In genomic region chr9:130522233-130522808, GRCh38 we compare ENCODE assay signal across 19 cellular contexts. TPM values are rescaled to one million over a fixed set of nuclear protein-coding genes. Genes with fewer than 3 reads are reported as not detected.
DNase-seq lines count a peak whose midpoint lies in the region; FAIRE-seq and TF ChIP-seq lines count a peak whose summit lies in the region.
"Had no signal": no experiment of that assay in that cellular context is flagged by ENCODE, and none has a peak within 500 bp of the region (broad histone marks: within the 10 kb centered on the region; RNA-seq: fewer than 3 reads in every experiment).

No MANE protein-coding gene starts in this region.

- H3K36me3 ChIP-seq in bronchial epithelial cell (ENCODE audit: control insufficient read depth, insufficient read depth, low read length) (no peaks in the 10 kb centered on the region), neuronal stem cell (replicated peaks in 1 of 2; ENCODE audit: control insufficient read depth in 2 of 2, insufficient read depth in 2 of 2, low read length in 2 of 2) (no peaks in the 10 kb centered on the region)

- H3K79me1 ChIP-seq in neuronal stem cell (ENCODE audit: low read depth, low read length) = no peaks in the 10 kb centered on the region

- H3K9me3 ChIP-seq in neuronal stem cell (replicated peaks in 1 of 2; ENCODE audit: control insufficient read depth in 2 of 2, insufficient read depth in 1 of 2, low read depth in 1 of 2, low read length in 2 of 2) = no peaks in the 10 kb centered on the region

- peak overlapping the region; percentile 10 for H2BK5ac ChIP-seq in neuronal stem cell (ENCODE audit: low read length)

- H3K4me3 ChIP-seq in bronchial epithelial cell (ENCODE audit: low read depth, low read length) (no peak overlapping the region), neuronal stem cell (ENCODE audit: low read length in 2 of 2) (no peak overlapping the region)
- H3K4me3 ChIP-seq: smooth muscle cell had no signal

- DNase-seq in activated naive CD4-positive, alpha-beta T cell treated with anti-CD3 and anti-CD28 coated beads for 36 hours = peak; percentile 55
- no peak for DNase-seq in activated naive CD4-positive, alpha-beta T cell treated with anti-CD3 and anti-CD28 coated beads, Interleukin-2, amount 10 ng/mL, durations not matched to agents 7 days and 5 days
- DNase-seq in NCI-H2171 treated with DMSO at 0.1 percent for 48 hours (lab: John Stamatoyannopoulos, UW) (peak; percentile 99), bronchial epithelial cell (ENCODE audit: low read depth) (peak; percentile 18), neuronal stem cell (ENCODE audit: low spot score) (no peak), epidermal melanocyte (ENCODE audit: insufficient read length, low spot score) (no peak)
- DNase-seq in activated effector memory CD4-positive, alpha-beta T cell treated with anti-CD3 and anti-CD28 coated beads, Interleukin-2, amount 50 U/mL, for 16 hours = no peak
- no peak for DNase-seq in effector CD8-positive, alpha-beta T cell (lab: John Stamatoyannopoulos, UW)
- DNase-seq: activated naive CD8-positive, alpha-beta T cell treated with anti-CD3 and anti-CD28 coated beads, Interleukin-2, amount 10 ng/mL, durations not matched to agents 7 days and 5 days; central memory CD4-positive, alpha-beta T cell; DMS153; Kasumi-1; kidney glomerular epithelial cell; NCI-H187 treated with DMSO at 0.1 percent for 48 hours; NK-92 treated with Interleukin-12 subunit alpha and Interleukin-12 subunit beta, amount 100 ng/mL, for 24 hours; SHP77 treated with DMSO at 0.1 percent for 48 hours; substantia nigra had no signal

- intact Hi-C loops in activated naive CD4-positive, alpha-beta T cell treated with anti-CD3 and anti-CD28 coated beads for 36 hours (cut with micrococcal nuclease) = no loop called here

- H3K27ac ChIP-seq in neuronal stem cell (replicated peaks; ENCODE audit: low read length) = no peak overlapping the region
- H3K27ac ChIP-seq: parathyroid adenoma had no signal

- peak overlapping the region; percentile 51 for H3K18ac ChIP-seq in neuronal stem cell (ENCODE audit: low read length)

- H3K4ac ChIP-seq in neuronal stem cell (ENCODE audit: low read length) = no peak overlapping the region

- H3K4me2 ChIP-seq in neuronal stem cell (ENCODE audit: insufficient read depth, low read length, poor library complexity, severe bottlenecking) = no peak overlapping the region
- H3K4me2 ChIP-seq: smooth muscle cell had no signal

- WGBS in neuronal stem cell (ENCODE audit: extremely low coverage in 2 of 2, insufficient read length in 2 of 2, insufficient replicate concordance in 1 of 2), 2 donors = no CpG with 5 or more reads among the region's 7 CpGs

- no peak overlapping the region for H3K9ac ChIP-seq in neuronal stem cell (ENCODE audit: low read depth, low read length, poor library complexity)
- H3K9ac ChIP-seq: parathyroid adenoma had no signal

- peaks cover 3% of the 10 kb centered on the region for H3K27me3 Mint-ChIP-seq in activated naive CD4-positive, alpha-beta T cell treated with anti-CD3 and anti-CD28 coated beads for 36 hours (ENCODE audit: low read depth)
- H3K27me3 Mint-ChIP-seq in activated naive CD4-positive, alpha-beta T cell treated with anti-CD3 and anti-CD28 coated beads, Interleukin-2, amount 10 ng/mL, durations not matched to agents 7 days and 5 days = peaks cover 19% of the 10 kb centered on the region

- H2AK5ac ChIP-seq in neuronal stem cell (ENCODE audit: low read depth, low read length) = peak overlapping the region; percentile 95

- H2BK15ac ChIP-seq in neuronal stem cell (ENCODE audit: low read length) = peak overlapping the region; percentile 42

- no peak overlapping the region for H2BK120ac ChIP-seq in neuronal stem cell (ENCODE audit: low read depth, low read length)

- H3K4me1 Mint-ChIP-seq in activated naive CD4-positive, alpha-beta T cell treated with anti-CD3 and anti-CD28 coated beads for 36 hours (ENCODE audit: low read depth) = peaks cover 2% of the 10 kb centered on the region
- no peaks in the 10 kb centered on the region for H3K4me1 Mint-ChIP-seq in activated naive CD4-positive, alpha-beta T cell treated with anti-CD3 and anti-CD28 coated beads, Interleukin-2, amount 10 ng/mL, durations not matched to agents 7 days and 5 days
- H3K4me1 Mint-ChIP-seq: activated naive CD8-positive, alpha-beta T cell treated with anti-CD3 and anti-CD28 coated beads, Interleukin-2, amount 10 ng/mL, durations not matched to agents 7 days and 5 days had no signal

- no peak overlapping the region for H2AFZ ChIP-seq in neuronal stem cell (ENCODE audit: low read length)
- H2AFZ ChIP-seq: parathyroid adenoma had no signal

- no peak for TF ChIP-seq CTCF in bronchial epithelial cell (IDR thresholded peaks at IDR 0.05; ENCODE audit: insufficient read depth, low read length, severe bottlenecking)

- no peak overlapping the region for H3K23ac ChIP-seq in neuronal stem cell (ENCODE audit: low read depth, low read length, poor library complexity)

- H4K91ac ChIP-seq in neuronal stem cell (ENCODE audit: low read depth, low read length, poor library complexity) = no peak overlapping the region

- H3K27ac Mint-ChIP-seq in activated naive CD4-positive, alpha-beta T cell treated with anti-CD3 and anti-CD28 coated beads for 36 hours = no peak overlapping the region
- no peak overlapping the region for H3K27ac Mint-ChIP-seq in activated naive CD4-positive, alpha-beta T cell treated with anti-CD3 and anti-CD28 coated beads, Interleukin-2, amount 10 ng/mL, durations not matched to agents 7 days and 5 days
- H3K27ac Mint-ChIP-seq: activated naive CD8-positive, alpha-beta T cell treated with anti-CD3 and anti-CD28 coated beads, Interleukin-2, amount 10 ng/mL, durations not matched to agents 7 days and 5 days had no signal

- H3K4me1 ChIP-seq in neuronal stem cell (ENCODE audit: control insufficient read depth in 2 of 2, insufficient read depth in 1 of 2, low read depth in 1 of 2, low read length in 2 of 2) = peaks cover 7 to 26% of the 10 kb centered on the region in 2 donors
- H3K4me1 ChIP-seq: parathyroid adenoma had no signal

- no peak overlapping the region for H3K4me3 Mint-ChIP-seq in activated naive CD4-positive, alpha-beta T cell treated with anti-CD3 and anti-CD28 coated beads for 36 hours
- no peak overlapping the region for H3K4me3 Mint-ChIP-seq in activated naive CD4-positive, alpha-beta T cell treated with anti-CD3 and anti-CD28 coated beads, Interleukin-2, amount 10 ng/mL, durations not matched to agents 7 days and 5 days
- H3K4me3 Mint-ChIP-seq: activated naive CD8-positive, alpha-beta T cell treated with anti-CD3 and anti-CD28 coated beads, Interleukin-2, amount 10 ng/mL, durations not matched to agents 7 days and 5 days had no signal

- CTCF ChIA-PET in activated naive CD4-positive, alpha-beta T cell treated with anti-CD3 and anti-CD28 coated beads for 36 hours (lab: Charles Lee) = no interaction called here
- CTCF ChIA-PET in activated naive CD4-positive, alpha-beta T cell treated with anti-CD3 and anti-CD28 coated beads, Interleukin-2, amount 10 ng/mL, durations not matched to agents 7 days and 5 days (lab: Charles Lee) = interaction anchor here (0.6 kb wide), 1 partner anchor 1072 kb away, joined by 4 read pairs; no protein-coding TSS in a partner anchor

- H4K8ac ChIP-seq in neuronal stem cell (ENCODE audit: low read depth, low read length) = no peak overlapping the region

- FAIRE-seq in bronchial epithelial cell (lab: Jason Lieb, UNC) = no peak

- H3K27me3 ChIP-seq in bronchial epithelial cell (ENCODE audit: control insufficient read depth, insufficient read depth, low read length) (peaks cover 5% of the 10 kb centered on the region), neuronal stem cell (ENCODE audit: control insufficient read depth in 3 of 3, insufficient read depth in 3 of 3, low read depth in 1 of 3, low read length in 3 of 3) (peaks cover 0 to 11% (median 0%) of the 10 kb centered on the region in 3 experiments)

- no peaks in the 10 kb centered on the region for H3K9me3 Mint-ChIP-seq in activated naive CD4-positive, alpha-beta T cell treated with anti-CD3 and anti-CD28 coated beads for 36 hours
- no peaks in the 10 kb centered on the region for H3K9me3 Mint-ChIP-seq in activated naive CD4-positive, alpha-beta T cell treated with anti-CD3 and anti-CD28 coated beads, Interleukin-2, amount 10 ng/mL, durations not matched to agents 7 days and 5 days
- H3K9me3 Mint-ChIP-seq: activated naive CD8-positive, alpha-beta T cell treated with anti-CD3 and anti-CD28 coated beads, Interleukin-2, amount 10 ng/mL, durations not matched to agents 7 days and 5 days had no signal

- no peaks in the 10 kb centered on the region for H3K36me3 Mint-ChIP-seq in activated naive CD4-positive, alpha-beta T cell treated with anti-CD3 and anti-CD28 coated beads for 36 hours (ENCODE audit: low read depth)
- H3K36me3 Mint-ChIP-seq in activated naive CD4-positive, alpha-beta T cell treated with anti-CD3 and anti-CD28 coated beads, Interleukin-2, amount 10 ng/mL, durations not matched to agents 7 days and 5 days = no peaks in the 10 kb centered on the region
- H3K36me3 Mint-ChIP-seq: activated naive CD8-positive, alpha-beta T cell treated with anti-CD3 and anti-CD28 coated beads, Interleukin-2, amount 10 ng/mL, durations not matched to agents 7 days and 5 days had no signal

- H3K14ac ChIP-seq in neuronal stem cell (ENCODE audit: low read length) = no peak overlapping the region

- no peak overlapping the region for H2BK12ac ChIP-seq in neuronal stem cell (ENCODE audit: low read length)

RNA-seq across cellular contexts. Expression of gene FUBP3, which starts 57.1 kb away (rescaled TPM):
- 10 to 100 TPM; 29.8 to 32.8 TPM for total RNA-seq in activated naive CD4-positive, alpha-beta T cell treated with anti-CD3 and anti-CD28 coated beads for 36 hours
- 45.8 and 51.5 TPM in 2 replicates for total RNA-seq in bronchial epithelial cell
- polyA plus RNA-seq in neuronal stem cell (2013, experiment 1 of 2) = 34.2 TPM
- 35.1 TPM for polyA plus RNA-seq in neuronal stem cell (2013, experiment 2 of 2)

Comparison
In these comparisons a context has a peak if more than half of its experiments do, and no peak if none do; other contexts are left out.
1. DNase-seq: peak in activated naive CD4-positive, alpha-beta T cell treated with anti-CD3 and anti-CD28 coated beads for 36 hours (single experiment), NCI-H2171 treated with DMSO at 0.1 percent for 48 hours (single experiment) and bronchial epithelial cell (single experiment); none in activated naive CD4-positive, alpha-beta T cell treated with anti-CD3 and anti-CD28 coated beads, Interleukin-2, amount 10 ng/mL, durations not matched to agents 7 days and 5 days (single experiment), neuronal stem cell (single experiment), activated effector memory CD4-positive, alpha-beta T cell treated with anti-CD3 and anti-CD28 coated beads, Interleukin-2, amount 50 U/mL, for 16 hours (single experiment), epidermal melanocyte (single experiment) and effector CD8-positive, alpha-beta T cell (single experiment).